Comparison of ENCODE assay signal across 1 cellular context in the genomic region with DNA sequence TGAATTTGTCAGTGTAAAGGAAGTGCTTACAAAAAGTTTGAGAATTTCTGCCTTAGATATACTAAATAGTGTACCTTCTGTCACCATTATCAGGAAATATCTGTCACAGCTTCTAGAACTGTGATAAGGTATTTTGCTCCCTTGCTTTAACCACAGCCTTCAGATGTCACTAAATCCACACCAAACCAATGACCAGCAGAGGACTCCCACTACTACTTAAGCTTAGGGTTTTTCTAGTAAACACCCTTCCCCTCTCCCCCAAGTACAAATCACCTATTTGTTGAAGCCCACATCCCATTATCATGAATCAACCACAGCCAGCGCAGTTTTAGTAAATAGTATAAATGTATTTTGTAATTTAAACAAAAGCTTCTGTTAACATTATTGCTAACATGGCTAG.
TF ChIP-seq lines count a peak whose summit lies in the region.

No MANE protein-coding gene starts in this region.

TF ChIP-seq in IMR-90, 13 proteins besides CTCF, POLR2A, EP300 and RAD21:
- no peak for TF ChIP-seq FOS (IDR thresholded peaks at IDR 0.05; ENCODE audit: low read depth, low read length)
- TF ChIP-seq SMC3 (IDR thresholded peaks at IDR 0.05; ENCODE audit: low read depth, low read length), result no peak
- TF ChIP-seq RFX5 (IDR thresholded peaks at IDR 0.05; ENCODE audit: low read depth, low read length), result no peak
- no peak for TF ChIP-seq MXI1 (IDR thresholded peaks at IDR 0.05; ENCODE audit: borderline replicate concordance, low read depth, low read length)
- TF ChIP-seq CEBPB (IDR thresholded peaks at IDR 0.05; ENCODE audit: low read depth, low read length), result no peak
- no peak for TF ChIP-seq BHLHE40 (IDR thresholded peaks at IDR 0.05; ENCODE audit: low read depth, low read length)
- no peak for TF ChIP-seq CHD1 (IDR thresholded peaks at IDR 0.05; ENCODE audit: low read depth, low read length)
- TF ChIP-seq, protein P1, sequence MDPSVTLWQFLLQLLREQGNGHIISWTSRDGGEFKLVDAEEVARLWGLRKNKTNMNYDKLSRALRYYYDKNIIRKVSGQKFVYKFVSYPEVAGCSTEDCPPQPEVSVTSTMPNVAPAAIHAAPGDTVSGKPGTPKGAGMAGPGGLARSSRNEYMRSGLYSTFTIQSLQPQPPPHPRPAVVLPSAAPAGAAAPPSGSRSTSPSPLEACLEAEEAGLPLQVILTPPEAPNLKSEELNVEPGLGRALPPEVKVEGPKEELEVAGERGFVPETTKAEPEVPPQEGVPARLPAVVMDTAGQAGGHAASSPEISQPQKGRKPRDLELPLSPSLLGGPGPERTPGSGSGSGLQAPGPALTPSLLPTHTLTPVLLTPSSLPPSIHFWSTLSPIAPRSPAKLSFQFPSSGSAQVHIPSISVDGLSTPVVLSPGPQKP (IDR thresholded peaks at IDR 0.05; ENCODE audit: borderline replicate concordance, low read depth, low read length), result no peak
- TF ChIP-seq MAZ (IDR thresholded peaks at IDR 0.05; ENCODE audit: borderline replicate concordance, low read depth, low read length), result no peak
- TF ChIP-seq NFE2L2 (IDR thresholded peaks at IDR 0.05; ENCODE audit: low read depth, low read length), result no peak
- TF ChIP-seq RCOR1 (IDR thresholded peaks at IDR 0.05; ENCODE audit: insufficient replicate concordance, low read length), result no peak
- TF ChIP-seq, protein P2, sequence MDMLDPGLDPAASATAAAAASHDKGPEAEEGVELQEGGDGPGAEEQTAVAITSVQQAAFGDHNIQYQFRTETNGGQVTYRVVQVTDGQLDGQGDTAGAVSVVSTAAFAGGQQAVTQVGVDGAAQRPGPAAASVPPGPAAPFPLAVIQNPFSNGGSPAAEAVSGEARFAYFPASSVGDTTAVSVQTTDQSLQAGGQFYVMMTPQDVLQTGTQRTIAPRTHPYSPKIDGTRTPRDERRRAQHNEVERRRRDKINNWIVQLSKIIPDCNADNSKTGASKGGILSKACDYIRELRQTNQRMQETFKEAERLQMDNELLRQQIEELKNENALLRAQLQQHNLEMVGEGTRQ (IDR thresholded peaks at IDR 0.05; ENCODE audit: low read depth, low read length), result no peak
- TF ChIP-seq MAFK (IDR thresholded peaks at IDR 0.05; ENCODE audit: low read depth, low read length), result no peak
